13 cellular contexts compared by ENCODE assay signal in genomic region chr9:14350766-14351165, GRCh38. TPM values are rescaled to one million over a fixed set of nuclear protein-coding genes. Genes with fewer than 3 reads are reported as not detected.
DNase-seq lines count a peak whose midpoint lies in the region; ATAC-seq and TF ChIP-seq lines count a peak whose summit lies in the region.
"Had no signal": no experiment of that assay in that cellular context is flagged by ENCODE, and none has a peak within 500 bp of the region (broad histone marks: within the 10 kb centered on the region; RNA-seq: fewer than 3 reads in every experiment).

No MANE protein-coding gene starts in this region.

- H3K9ac ChIP-seq in ES-I3 (ENCODE audit: low read depth, low read length) (peak overlapping the region; percentile 79; the same call in 1 of the 2 replicates), skeletal muscle tissue (ENCODE audit: low read depth in 1 of 3, low read length in 3 of 3) (peak overlapping the region; percentile 50 to 72 (median 65))

- H3K36me3 ChIP-seq in ES-I3 (ENCODE audit: insufficient read depth, low read length) (no peaks in the 10 kb centered on the region), ascending aorta (no peaks in the 10 kb centered on the region), skeletal muscle tissue (ENCODE audit: control insufficient read depth in 3 of 3, insufficient read depth in 3 of 3, low read length in 3 of 3) (no peaks in the 10 kb centered on the region)
- H3K36me3 ChIP-seq in naive thymus-derived CD4-positive, alpha-beta T cell (ENCODE audit: control insufficient read depth in 2 of 3, insufficient read depth in 3 of 3, low read length in 3 of 3), result no peaks in the 10 kb centered on the region

- H3K9me3 ChIP-seq in ES-I3 (ENCODE audit: control insufficient read depth, insufficient read depth, low read length) (no peaks in the 10 kb centered on the region), ascending aorta (no peaks in the 10 kb centered on the region), skeletal muscle tissue (ENCODE audit: control insufficient read depth in 3 of 3, low read length in 3 of 3) (no peaks in the 10 kb centered on the region)
- H3K9me3 ChIP-seq in naive thymus-derived CD4-positive, alpha-beta T cell (ENCODE audit: control insufficient read depth in 2 of 3, low read length in 3 of 3), result no peaks in the 10 kb centered on the region

- H3K27ac Mint-ChIP-seq in glutamatergic neuron (ENCODE audit: unreplicated experiment), result no peak overlapping the region
- no peak overlapping the region for H3K27ac Mint-ChIP-seq in naive thymus-derived CD4-positive, alpha-beta T cell
- no peak overlapping the region for H3K27ac Mint-ChIP-seq in activated naive CD8-positive, alpha-beta T cell treated with anti-CD3 and anti-CD28 coated beads, Interleukin-2, amount 50 U/mL, for 24 hours

- peak overlapping the region; percentile 87 to 90 for H3K27ac ChIP-seq in ascending aorta
- peak overlapping the region; percentile 95 for H3K27ac ChIP-seq in skeletal muscle tissue (ENCODE audit: low read depth, low read length)
- H3K27ac ChIP-seq in naive thymus-derived CD4-positive, alpha-beta T cell (ENCODE audit: low read depth, low read length), result no peak overlapping the region

- no peaks in the 10 kb centered on the region for H3K27me3 ChIP-seq in ascending aorta
- no peaks in the 10 kb centered on the region for H3K27me3 ChIP-seq in skeletal muscle tissue (ENCODE audit: control insufficient read depth in 3 of 3, insufficient read depth in 3 of 3, low read length in 3 of 3)
- peaks cover 0 to 10% of the 10 kb centered on the region in 2 donors for H3K27me3 ChIP-seq in naive thymus-derived CD4-positive, alpha-beta T cell (ENCODE audit: control insufficient read depth in 2 of 2, insufficient read depth in 2 of 2, low read length in 2 of 2)

- no peak for DNase-seq in ascending aorta (ENCODE audit: low spot score in 2 of 2)
- DNase-seq in glutamatergic neuron, result no peak
- DNase-seq in naive thymus-derived CD4-positive, alpha-beta T cell, result no peak
- no peak for DNase-seq in activated naive CD8-positive, alpha-beta T cell treated with anti-CD3 and anti-CD28 coated beads, Interleukin-2, amount 50 U/mL, for 24 hours
- DNase-seq: activated CD4-positive, CD25-positive, alpha-beta regulatory T cell; DMS53; effector CD4-positive, alpha-beta T cell; Karpas-422; NCI-H2029 had no signal

- H3K4me3 ChIP-seq in ascending aorta, result peak overlapping the region; percentile 58 to 68
- peak overlapping the region; percentile 29 to 41 (median 30) for H3K4me3 ChIP-seq in skeletal muscle tissue (ENCODE audit: low read length in 3 of 3)
- H3K4me3 ChIP-seq in naive thymus-derived CD4-positive, alpha-beta T cell (ENCODE audit: low read length), result no peak overlapping the region

- intact Hi-C loops in ascending aorta (cut with DNase I), result loop anchor here (5.0 to 10.0 kb wide), 8 partner anchors 253 to 1316 kb away; partner anchors contain the start of gene MPDZ
- intact Hi-C loops in naive thymus-derived CD4-positive, alpha-beta T cell (cut with micrococcal nuclease), result loop anchor here in 1 of 2 donors (10.0 kb wide), 1 partner anchor 1316 kb away; no protein-coding TSS in a partner anchor

- no peak for TF ChIP-seq CTCF in ascending aorta (IDR thresholded peaks at IDR 0.05)
- TF ChIP-seq CTCF in glutamatergic neuron (IDR thresholded peaks at IDR 0.05; ENCODE audit: partially characterized antibody, unreplicated experiment), result no peak

- H3K4me1 Mint-ChIP-seq in glutamatergic neuron (ENCODE audit: low read depth, unreplicated experiment), result peaks cover 35% of the 10 kb centered on the region
- peaks cover 4 to 21% (median 7%) of the 10 kb centered on the region in 7 donors for H3K4me1 Mint-ChIP-seq in naive thymus-derived CD4-positive, alpha-beta T cell
- H3K4me1 Mint-ChIP-seq in activated naive CD8-positive, alpha-beta T cell treated with anti-CD3 and anti-CD28 coated beads, Interleukin-2, amount 50 U/mL, for 24 hours, result peaks cover 9% of the 10 kb centered on the region

- peaks cover 8% of the 10 kb centered on the region; the same call in 1 of the 2 replicates for H3K4me1 ChIP-seq in ES-I3 (ENCODE audit: insufficient read depth, low read length)
- peaks cover 10 to 31% of the 10 kb centered on the region in 2 donors for H3K4me1 ChIP-seq in ascending aorta
- H3K4me1 ChIP-seq in skeletal muscle tissue (ENCODE audit: control insufficient read depth in 3 of 3, insufficient read depth in 3 of 3, low read length in 3 of 3), result peaks cover 22 to 43% (median 24%) of the 10 kb centered on the region in 3 donors
- H3K4me1 ChIP-seq in naive thymus-derived CD4-positive, alpha-beta T cell (ENCODE audit: control insufficient read depth in 2 of 2, insufficient read depth in 2 of 2, low read length in 2 of 2), result no peaks in the 10 kb centered on the region

- H3K9me3 Mint-ChIP-seq in glutamatergic neuron (ENCODE audit: unreplicated experiment), result peaks cover 3% of the 10 kb centered on the region
- H3K9me3 Mint-ChIP-seq in naive thymus-derived CD4-positive, alpha-beta T cell, result peaks cover 0 to 5% (median 0%) of the 10 kb centered on the region in 11 donors
- H3K9me3 Mint-ChIP-seq in activated naive CD8-positive, alpha-beta T cell treated with anti-CD3 and anti-CD28 coated beads, Interleukin-2, amount 50 U/mL, for 24 hours, result no peaks in the 10 kb centered on the region

- ATAC-seq in naive thymus-derived CD4-positive, alpha-beta T cell, result no peak
- ATAC-seq in HG02571 (IDR thresholded peaks at IDR 0.05; ENCODE audit: unreplicated experiment) (no peak), HG02870 (IDR thresholded peaks at IDR 0.05; ENCODE audit: unreplicated experiment) (no peak)
- ATAC-seq in activated naive CD8-positive, alpha-beta T cell treated with anti-CD3 and anti-CD28 coated beads, Interleukin-2, amount 50 U/mL, for 24 hours, result no peak

- H3K27me3 Mint-ChIP-seq in glutamatergic neuron (ENCODE audit: unreplicated experiment), result peaks cover 22% of the 10 kb centered on the region
- H3K27me3 Mint-ChIP-seq in naive thymus-derived CD4-positive, alpha-beta T cell, result peaks cover 68 to 84% (median 77%) of the 10 kb centered on the region in 5 donors
- peaks cover 41% of the 10 kb centered on the region for H3K27me3 Mint-ChIP-seq in activated naive CD8-positive, alpha-beta T cell treated with anti-CD3 and anti-CD28 coated beads, Interleukin-2, amount 50 U/mL, for 24 hours

- H3K36me3 Mint-ChIP-seq in glutamatergic neuron (ENCODE audit: unreplicated experiment), result no peaks in the 10 kb centered on the region
- H3K36me3 Mint-ChIP-seq in naive thymus-derived CD4-positive, alpha-beta T cell, result no peaks in the 10 kb centered on the region
- no peaks in the 10 kb centered on the region for H3K36me3 Mint-ChIP-seq in activated naive CD8-positive, alpha-beta T cell treated with anti-CD3 and anti-CD28 coated beads, Interleukin-2, amount 50 U/mL, for 24 hours (ENCODE audit: low read depth)

- H3K4me3 Mint-ChIP-seq in glutamatergic neuron (ENCODE audit: unreplicated experiment), result peak overlapping the region; percentile 43
- H3K4me3 Mint-ChIP-seq in naive thymus-derived CD4-positive, alpha-beta T cell, result no peak overlapping the region
- no peak overlapping the region for H3K4me3 Mint-ChIP-seq in activated naive CD8-positive, alpha-beta T cell treated with anti-CD3 and anti-CD28 coated beads, Interleukin-2, amount 50 U/mL, for 24 hours

- POLR2A ChIA-PET in naive thymus-derived CD4-positive, alpha-beta T cell (lab: Charles Lee), result no interaction called here

- CTCF ChIA-PET in naive thymus-derived CD4-positive, alpha-beta T cell (lab: Charles Lee), result no interaction called here

RNA-seq across cellular contexts. Expression of gene NFIB, which starts 36.8 kb away (rescaled TPM):
- 99.9 TPM for total RNA-seq in ascending aorta
- total RNA-seq in glutamatergic neuron (ENCODE audit: unreplicated experiment), result 1.5 TPM
- total RNA-seq in skeletal muscle tissue, result 95.0 TPM
- under 1 TPM in 1 of 5 experiments, not detected in 4; 0.32 TPM for total RNA-seq in naive thymus-derived CD4-positive, alpha-beta T cell
- not detected for polyA plus RNA-seq in naive thymus-derived CD4-positive, alpha-beta T cell

Comparison
In these comparisons a context has a peak if more than half of its experiments do, and no peak if none do; other contexts are left out.
1. RNA of gene NFIB, which starts 36.8 kb away (total RNA-seq): 99.9 TPM in ascending aorta (single experiment) and 95.0 TPM in skeletal muscle tissue (single experiment); 1.5 TPM in glutamatergic neuron (single experiment) and 0.32 TPM in naive thymus-derived CD4-positive, alpha-beta T cell; every median in the first group is over 10 times any median in the second.